ENCODE assay signal across 28 cellular contexts in genomic region chr4:143127621-143128020, GRCh38. TPM values are rescaled to one million over a fixed set of nuclear protein-coding genes. Genes with fewer than 3 reads are reported as not detected.
A peak's percentile ranks its signal among the peaks of the same experiment; 100 is the strongest.
DNase-seq lines count a peak whose midpoint lies in the region; ATAC-seq, FAIRE-seq and TF ChIP-seq lines count a peak whose summit lies in the region.
"Had no signal": no experiment of that assay in that cellular context is flagged by ENCODE, and none has a peak within 500 bp of the region (broad histone marks: within the 10 kb centered on the region; RNA-seq: fewer than 3 reads in every experiment).

No MANE protein-coding gene starts in this region.

- no peaks in the 10 kb centered on the region for H3K9me3 ChIP-seq in SK-N-SH
- H3K9me3 ChIP-seq: A549 had no signal

- no peak overlapping the region for H3K4me3 ChIP-seq in SK-N-SH (ENCODE audit: low read depth in 2 of 2, low read length in 1 of 2)
- H3K4me3 ChIP-seq: A549, BLaER1, GM12878 had no signal

- no peaks in the 10 kb centered on the region for H4K20me1 ChIP-seq in SK-N-SH (ENCODE audit: insufficient read depth)
- H4K20me1 ChIP-seq: BLaER1 had no signal

- H3K4me2 ChIP-seq in SK-N-SH: no peak overlapping the region
- H3K4me2 ChIP-seq: A549, BLaER1 had no signal

- TF ChIP-seq RAD21 in SK-N-SH (IDR thresholded peaks at IDR 0.05; ENCODE audit: low read length): no peak

- H3K4me1 ChIP-seq in SK-N-SH (ENCODE audit: control insufficient read depth in 1 of 2, insufficient read depth in 2 of 2, low read depth in 1 of 2, low read length in 1 of 2): no peaks in the 10 kb centered on the region; a peak in 1 of 4 replicates
- H3K4me1 ChIP-seq: A549, BLaER1 had no signal

- H3K27ac Mint-ChIP-seq in naive thymus-derived CD8-positive, alpha-beta T cell: no peak overlapping the region
- H3K27ac Mint-ChIP-seq: B cell; CD14-positive monocyte; CD4-positive, alpha-beta memory T cell; CD4-positive, CD25-positive, alpha-beta regulatory T cell; CD8-positive, alpha-beta memory T cell had no signal

- no peak for ATAC-seq in SK-N-SH treated with all-trans-retinoic acid at 6 μM for 48 hours
- ATAC-seq in naive thymus-derived CD8-positive, alpha-beta T cell: no peak
- no peak for ATAC-seq in HG03025 (IDR thresholded peaks at IDR 0.05; ENCODE audit: low FRiP score, unreplicated experiment)
- ATAC-seq: A549, GM12878 had no signal

- H3K4me1 Mint-ChIP-seq in naive thymus-derived CD8-positive, alpha-beta T cell: no peaks in the 10 kb centered on the region
- H3K4me1 Mint-ChIP-seq: B cell; CD14-positive monocyte; CD4-positive, alpha-beta memory T cell; CD4-positive, CD25-positive, alpha-beta regulatory T cell; CD8-positive, alpha-beta memory T cell had no signal

- H3K36me3 ChIP-seq in SK-N-SH (replicated peaks in 1 of 2; ENCODE audit: control insufficient read depth in 1 of 2, insufficient read depth in 2 of 2, low read length in 1 of 2): no peaks in the 10 kb centered on the region
- H3K36me3 ChIP-seq: BLaER1 had no signal

- H2AFZ ChIP-seq in SK-N-SH (ENCODE audit: low read depth): no peak overlapping the region

- peaks cover 0 to 12% (median 8%) of the 10 kb centered on the region in 9 donors for H3K9me3 Mint-ChIP-seq in naive thymus-derived CD8-positive, alpha-beta T cell

- peak; percentile 94 for FAIRE-seq in D721Med (lab: Jason Lieb, UNC)
- FAIRE-seq: A549, GM12878, GM12892, GM18507 had no signal

- no peak overlapping the region for H3K9ac ChIP-seq in SK-N-SH
- H3K9ac ChIP-seq: BLaER1 had no signal

- H3K79me2 ChIP-seq in SK-N-SH (ENCODE audit: insufficient read depth): no peaks in the 10 kb centered on the region

- no peaks in the 10 kb centered on the region for H3K27me3 ChIP-seq in SK-N-SH (ENCODE audit: insufficient read depth)
- H3K27me3 ChIP-seq: BLaER1 had no signal

- H3F3A ChIP-seq in SK-N-SH (replicated peaks; ENCODE audit: insufficient read depth): no peaks in the 10 kb centered on the region

- DNase-seq in SK-N-SH (peak; percentile 1), D721Med (ENCODE audit: insufficient read length, low spot score) (peak; percentile 23), NCI-H82 (lab: John Stamatoyannopoulos, UW) (peak; percentile 85), MV-4-11 (lab: John Stamatoyannopoulos, UW) (no peak)
- DNase-seq in naive thymus-derived CD8-positive, alpha-beta T cell: no peak
- DNase-seq: AML-193; C1 segment of cervical spinal cord; CD4-positive, alpha-beta memory T cell; CD4-positive, CD25-positive, alpha-beta regulatory T cell; CD8-positive, alpha-beta memory T cell; COR-L47; DMS 273 treated with DMSO at 0.1 percent for 48 hours; DMS153; DMS53; DMS79; DND-41; EL; GDM1 had no signal

- H3K4me3 Mint-ChIP-seq in naive thymus-derived CD8-positive, alpha-beta T cell: no peak overlapping the region
- H3K4me3 Mint-ChIP-seq: B cell; CD14-positive monocyte; CD4-positive, alpha-beta memory T cell; CD4-positive, CD25-positive, alpha-beta regulatory T cell; CD8-positive, alpha-beta memory T cell had no signal

- no peak overlapping the region; a peak in 1 of 4 replicates for H3K27ac ChIP-seq in SK-N-SH (ENCODE audit: low read depth in 2 of 2, low read length in 1 of 2)
- H3K27ac ChIP-seq: 22Rv1, A549, BLaER1 had no signal

- CTCF ChIA-PET in SK-N-SH (lab: Yijun Ruan, JAX): interaction anchor here (1.2 kb wide), 1 partner anchor 15 kb away, joined by 3 read pairs; no protein-coding TSS in a partner anchor

- peaks cover 0 to 9% (median 5%) of the 10 kb centered on the region in 3 donors for H3K36me3 Mint-ChIP-seq in naive thymus-derived CD8-positive, alpha-beta T cell
- H3K36me3 Mint-ChIP-seq: CD14-positive monocyte; CD4-positive, CD25-positive, alpha-beta regulatory T cell; CD8-positive, alpha-beta memory T cell had no signal

- POLR2A ChIA-PET in SK-N-SH (lab: Yijun Ruan, JAX): no interaction called here
- POLR2A ChIA-PET in naive thymus-derived CD8-positive, alpha-beta T cell (lab: Charles Lee): no interaction called here

- TF ChIP-seq CTCF in SK-N-SH (IDR thresholded peaks at IDR 0.05) (no peak), D721Med (IDR thresholded peaks at IDR 0.05; ENCODE audit: insufficient read depth, missing control alignments) (no peak)

- no peaks in the 10 kb centered on the region; the same call in 1 of the 2 replicates for H3K9me2 ChIP-seq in SK-N-SH

- H3K27me3 Mint-ChIP-seq in naive thymus-derived CD8-positive, alpha-beta T cell: peaks cover 3 to 15% (median 4%) of the 10 kb centered on the region in 5 donors
- H3K27me3 Mint-ChIP-seq: B cell had no signal

- no peak for TF ChIP-seq EP300 in SK-N-SH (IDR thresholded peaks at IDR 0.05; ENCODE audit: borderline replicate concordance in 1 of 2, low read depth in 1 of 2, low read length in 1 of 2)

TF ChIP-seq in SK-N-SH, 30 proteins besides CTCF, POLR2A, EP300 and RAD21:
- no peak for TF ChIP-seq RFX5 (IDR thresholded peaks at IDR 0.05; ENCODE audit: low read length)
- TF ChIP-seq MEF2A (IDR thresholded peaks at IDR 0.05; ENCODE audit: borderline replicate concordance, low read depth): no peak
- TF ChIP-seq ZBTB33 (IDR thresholded peaks at IDR 0.05; ENCODE audit: borderline replicate concordance, low read depth): no peak
- no peak for TF ChIP-seq USF2 (IDR thresholded peaks at IDR 0.05; ENCODE audit: borderline replicate concordance, low read depth, low read length)
- TF ChIP-seq TEAD4 (IDR thresholded peaks at IDR 0.05; ENCODE audit: borderline replicate concordance, insufficient read depth): no peak
- TF ChIP-seq NRF1 (IDR thresholded peaks at IDR 0.05; ENCODE audit: low read depth, low read length): no peak

TF ChIP-seq in SK-N-SH treated with all-trans-retinoic acid at 6 μM for 48 hours, 23 proteins besides CTCF, POLR2A, EP300 and RAD21:
- TF ChIP-seq ESRRG (CRISPR knock-in tag; IDR thresholded peaks at IDR 0.05) (no peak), BACH2 (CRISPR knock-in tag; IDR thresholded peaks at IDR 0.05; ENCODE audit: borderline replicate concordance) (no peak), GLIS3 (CRISPR knock-in tag; IDR thresholded peaks at IDR 0.05) (no peak), ZNF8 (CRISPR knock-in tag; IDR thresholded peaks at IDR 0.05) (no peak), TCF4 (CRISPR knock-in tag; IDR thresholded peaks at IDR 0.05; ENCODE audit: borderline replicate concordance) (no peak), TOX (CRISPR knock-in tag; IDR thresholded peaks at IDR 0.05; ENCODE audit: borderline replicate concordance) (no peak), TSHZ2 (CRISPR knock-in tag; IDR thresholded peaks at IDR 0.05) (no peak), ZC3H10 (CRISPR knock-in tag; IDR thresholded peaks at IDR 0.05) (no peak)

RNA-seq across cellular contexts. Expression of gene USP38, which starts 57.1 kb away (rescaled TPM):
- polyA plus RNA-seq in SK-N-SH (2012; rRNA removed): 4.3 and 6.3 TPM in 2 replicates
- polyA plus RNA-seq in SK-N-SH (2012; cell fraction: cytosol; rRNA removed): 5.1 and 6.1 TPM in 2 replicates
- polyA plus RNA-seq in SK-N-SH (2012; cell fraction: nucleus; rRNA removed): 2.8 and 5.1 TPM in 2 replicates
- 10 to 100 TPM; 23.4 to 26.8 TPM for total RNA-seq in naive thymus-derived CD8-positive, alpha-beta T cell
- polyA plus RNA-seq in naive thymus-derived CD8-positive, alpha-beta T cell: 10 to 100 TPM; 14.4 to 16.9 (median 16.7) TPM

Comparison
In these comparisons a context has a peak if more than half of its experiments do, and no peak if none do; other contexts are left out.
1. DNase-seq: peak in SK-N-SH (single experiment), D721Med (single experiment) and NCI-H82 (single experiment); none in naive thymus-derived CD8-positive, alpha-beta T cell (0 of 10) and MV-4-11 (single experiment).